16 cellular contexts compared by ENCODE assay signal in the genomic region with DNA sequence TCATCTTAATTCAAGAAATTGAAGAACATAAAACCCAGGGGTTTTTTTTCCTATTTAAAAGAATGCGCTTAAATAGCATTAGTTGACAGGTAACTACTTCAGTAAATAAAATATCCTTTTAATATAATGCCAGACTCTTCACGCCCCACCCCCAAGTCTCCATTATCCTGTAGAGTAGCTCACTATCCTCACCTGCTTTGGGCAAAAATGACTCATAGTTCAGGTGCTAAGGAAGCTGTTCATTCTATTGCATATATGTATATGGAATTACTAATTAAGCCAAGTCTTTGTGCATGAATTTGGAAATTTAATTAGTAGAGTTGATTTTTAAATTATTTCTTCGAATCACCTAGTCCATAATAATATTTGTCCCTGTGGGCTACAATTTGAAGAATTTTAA.
DNase-seq lines count a peak whose midpoint lies in the region; ATAC-seq and TF ChIP-seq lines count a peak whose summit lies in the region.
"Had no signal": no experiment of that assay in that cellular context is flagged by ENCODE, and none has a peak within 500 bp of the region (broad histone marks: within the 10 kb centered on the region; RNA-seq: fewer than 3 reads in every experiment).

No MANE protein-coding gene starts in this region.

- BruUV-seq in PC-3 (replicated peaks; lab: Mats Ljungman, UMichigan) (no TSS peak), mammary epithelial cell (replicated peaks; lab: Mats Ljungman, UMichigan) (no TSS peak)

- no peaks in the 10 kb centered on the region for H3K36me3 Mint-ChIP-seq in effector memory CD8-positive, alpha-beta T cell (ENCODE audit: insufficient read depth)
- H3K36me3 Mint-ChIP-seq: CD8-positive, alpha-beta T cell had no signal

- no peak overlapping the region for H3K4me3 ChIP-seq in PC-3 (ENCODE audit: low read length)
- no peak overlapping the region for H3K4me3 ChIP-seq in mammary epithelial cell (replicated peaks in 1 of 3; ENCODE audit: insufficient read depth in 1 of 3, low read depth in 2 of 3, low read length in 3 of 3)
- H3K4me3 ChIP-seq in mucosa of descending colon: no peak overlapping the region
- no peak overlapping the region for H3K4me3 ChIP-seq in uterus
- H3K4me3 ChIP-seq: BLaER1 treated with 17β-estradiol and CSF1 and Interleukin-3, amounts not matched to agents 10 nM and 100 nM; GM12878 had no signal

- in situ Hi-C loops in mammary epithelial cell (cut with MboI; ENCODE audit: low sequenced_read_pairs in 2 of 2): no loop called here

- H3K36me3 ChIP-seq in PC-3 (ENCODE audit: low read depth, low read length) (no peaks in the 10 kb centered on the region), mammary epithelial cell (ENCODE audit: insufficient read depth, low read length) (no peaks in the 10 kb centered on the region), mucosa of descending colon (ENCODE audit: low read depth) (no peaks in the 10 kb centered on the region), uterus (no peaks in the 10 kb centered on the region)
- H3K36me3 ChIP-seq: BLaER1 treated with 17β-estradiol and CSF1 and Interleukin-3, amounts not matched to agents 10 nM and 100 nM had no signal

- H2AFZ ChIP-seq in PC-3 (ENCODE audit: low read length) (peak overlapping the region; percentile 40; the same call in 1 of the 2 replicates), mammary epithelial cell (ENCODE audit: low read depth, low read length) (no peak overlapping the region)

- peaks cover 3 to 17% of the 10 kb centered on the region in 2 donors for H3K9me3 Mint-ChIP-seq in effector memory CD8-positive, alpha-beta T cell
- H3K9me3 Mint-ChIP-seq: H9 had no signal

- CTCF ChIA-PET in PC-3 (lab: Charles Lee): interaction anchor here (0.5 kb wide), 1 partner anchor 836 kb away, joined by 3 read pairs; no protein-coding TSS in a partner anchor
- CTCF ChIA-PET in mammary epithelial cell (lab: Charles Lee; ENCODE audit: low non-redundant PET): no interaction called here

- intact Hi-C loops in PC-3 (cut with micrococcal nuclease): loop anchor here (1.0 to 10.0 kb wide), 4 partner anchors 66 to 834 kb away; no protein-coding TSS in a partner anchor
- intact Hi-C loops in mammary epithelial cell (cut with micrococcal nuclease): loop anchor here (10.0 kb wide), 1 partner anchor 66 kb away; no protein-coding TSS in a partner anchor
- intact Hi-C loops in mucosa of descending colon (cut with DNase I, micrococcal nuclease): no loop called here
- intact Hi-C loops in uterus (cut with DNase I; ENCODE audit: low total_unique reads): no loop called here

- H3K9ac ChIP-seq in PC-3 (ENCODE audit: low read length): no peak overlapping the region
- H3K9ac ChIP-seq in mammary epithelial cell (ENCODE audit: insufficient read depth, low read length): no peak overlapping the region
- H3K9ac ChIP-seq: BLaER1 treated with 17β-estradiol and CSF1 and Interleukin-3, amounts not matched to agents 10 nM and 100 nM had no signal

- TF ChIP-seq POLR2A in uterus (IDR thresholded peaks at IDR 0.05): no peak

- H3K4me3 Mint-ChIP-seq in effector memory CD8-positive, alpha-beta T cell: no peak overlapping the region
- H3K4me3 Mint-ChIP-seq: B cell; CD8-positive, alpha-beta T cell; H9 had no signal

- dilution Hi-C loops in mammary epithelial cell (cut with HindIII; ENCODE audit: low sequenced_read_pairs): no loop called here

- peak; percentile 55 for DNase-seq in PC-3
- peak; percentile 49 for DNase-seq in mammary epithelial cell
- DNase-seq in effector memory CD8-positive, alpha-beta T cell: no peak
- no peak for DNase-seq in mucosa of descending colon
- no peak for DNase-seq in uterus
- DNase-seq: CD8-positive, alpha-beta T cell; COR-L47; DMS 273 treated with DMSO at 0.1 percent for 48 hours; DMS53; DND-41; EL; H9 had no signal

- ATAC-seq in PC-3 (no peak), esophagus mucosa (peak; percentile 62), mucosa of descending colon (no peak)
- ATAC-seq in effector memory CD8-positive, alpha-beta T cell (replicated peaks): no peak
- ATAC-seq: CD8-positive, alpha-beta T cell; GM12878 had no signal

- H3K27ac ChIP-seq in PC-3 (ENCODE audit: low read length): peak overlapping the region; percentile 58
- H3K27ac ChIP-seq in mammary epithelial cell (ENCODE audit: insufficient read depth, low read depth, low read length): peak overlapping the region; percentile 89
- H3K27ac ChIP-seq in uterus: no peak overlapping the region
- H3K27ac ChIP-seq: BLaER1 treated with 17β-estradiol and CSF1 and Interleukin-3, amounts not matched to agents 10 nM and 100 nM had no signal

- H3K27me3 ChIP-seq in PC-3 (ENCODE audit: low read length) (no peaks in the 10 kb centered on the region), mammary epithelial cell (ENCODE audit: insufficient read depth, low read length) (no peaks in the 10 kb centered on the region), uterus (peaks cover 0 to 11% of the 10 kb centered on the region in 2 donors)
- H3K27me3 ChIP-seq: BLaER1 treated with 17β-estradiol and CSF1 and Interleukin-3, amounts not matched to agents 10 nM and 100 nM had no signal

- H3K4me1 Mint-ChIP-seq in effector memory CD8-positive, alpha-beta T cell (ENCODE audit: low read depth in 2 of 2): no peaks in the 10 kb centered on the region
- H3K4me1 Mint-ChIP-seq: B cell, H9 had no signal

- H3K27ac Mint-ChIP-seq in effector memory CD8-positive, alpha-beta T cell: no peak overlapping the region
- H3K27ac Mint-ChIP-seq: B cell; CD8-positive, alpha-beta T cell; H9 had no signal

- H3K4me2 ChIP-seq in PC-3 (ENCODE audit: low read length) (no peak overlapping the region), mammary epithelial cell (ENCODE audit: insufficient read depth, low read depth, low read length) (peak overlapping the region; percentile 68)
- H3K4me2 ChIP-seq: BLaER1 treated with 17β-estradiol and CSF1 and Interleukin-3, amounts not matched to agents 10 nM and 100 nM had no signal

- H3K4me1 ChIP-seq in PC-3 (ENCODE audit: insufficient read depth, low read length): peaks cover 45% of the 10 kb centered on the region
- H3K4me1 ChIP-seq in mammary epithelial cell (ENCODE audit: insufficient read depth, low read length): peaks cover 27% of the 10 kb centered on the region
- no peaks in the 10 kb centered on the region for H3K4me1 ChIP-seq in mucosa of descending colon (ENCODE audit: low read depth)
- no peaks in the 10 kb centered on the region for H3K4me1 ChIP-seq in uterus
- H3K4me1 ChIP-seq: BLaER1 treated with 17β-estradiol and CSF1 and Interleukin-3, amounts not matched to agents 10 nM and 100 nM had no signal

- H3K9me2 ChIP-seq in PC-3 (replicated peaks; ENCODE audit: low read length): 0 out of 2 replicates have a peak, but pooled peaks cover 4% of the 10 kb centered on the region

- POLR2A ChIA-PET in PC-3 (lab: Charles Lee; ENCODE audit: unreplicated experiment): interaction anchor here (0.5 to 0.6 kb wide), 2 partner anchors 681 to 1186 kb away, joined by 3 to 5 read pairs; no protein-coding TSS in a partner anchor

- no peaks in the 10 kb centered on the region for H3K9me3 ChIP-seq in PC-3 (ENCODE audit: low read length)
- H3K9me3 ChIP-seq in mammary epithelial cell (replicated peaks; ENCODE audit: insufficient read depth, low read length): no peaks in the 10 kb centered on the region
- peaks cover 22% of the 10 kb centered on the region for H3K9me3 ChIP-seq in mucosa of descending colon
- H3K9me3 ChIP-seq in uterus: no peaks in the 10 kb centered on the region
- H3K9me3 ChIP-seq: BLaER1 treated with 17β-estradiol and CSF1 and Interleukin-3, amounts not matched to agents 10 nM and 100 nM had no signal

- H4K20me1 ChIP-seq in PC-3 (ENCODE audit: low read length) (no peaks in the 10 kb centered on the region), mammary epithelial cell (ENCODE audit: insufficient read depth, low read length) (no peaks in the 10 kb centered on the region)
- H4K20me1 ChIP-seq: BLaER1 treated with 17β-estradiol and CSF1 and Interleukin-3, amounts not matched to agents 10 nM and 100 nM had no signal

- H3K79me2 ChIP-seq in PC-3 (ENCODE audit: low read length) (no peaks in the 10 kb centered on the region), mammary epithelial cell (ENCODE audit: insufficient read depth, low read length) (no peaks in the 10 kb centered on the region)

- no peak for TF ChIP-seq CTCF in PC-3 (conservative IDR thresholded peaks at IDR 0.05; ENCODE audit: low read depth, low read length)
- no peak for TF ChIP-seq CTCF in mammary epithelial cell (conservative IDR thresholded peaks at IDR 0.05 in 1 of 2, IDR thresholded peaks at IDR 0.05 in 1 of 2; ENCODE audit: extremely low read depth in 1 of 2, insufficient read depth in 1 of 2, low read depth in 1 of 2, low read length in 2 of 2)
- no peak for TF ChIP-seq CTCF in mucosa of descending colon (IDR thresholded peaks at IDR 0.05)
- no peak for TF ChIP-seq CTCF in uterus (IDR thresholded peaks at IDR 0.05)

- WGBS in mammary epithelial cell (ENCODE audit: low coverage, missing lambda C conversion rate): 54% methylated on average over 3 of the region's 3 CpGs

- no peaks in the 10 kb centered on the region for H3K27me3 Mint-ChIP-seq in effector memory CD8-positive, alpha-beta T cell
- H3K27me3 Mint-ChIP-seq: B cell had no signal

- H3F3A ChIP-seq in PC-3 (ENCODE audit: low read length, unreplicated experiment): no peaks in the 10 kb centered on the region

Comparison
In these comparisons a context has a peak if more than half of its experiments do, and no peak if none do; other contexts are left out.
1. DNase-seq: peak in PC-3 (single experiment) and mammary epithelial cell (single experiment); none in effector memory CD8-positive, alpha-beta T cell (0 of 3), mucosa of descending colon (0 of 3) and uterus (0 of 2).
2. H3K27ac ChIP-seq: peak in PC-3 (single experiment) and mammary epithelial cell (single experiment); none in uterus (0 of 2).
3. intact Hi-C loops: an anchor here in PC-3 (1.0 to 10.0 kb wide) and mammary epithelial cell (10.0 kb wide); none called in mucosa of descending colon and uterus.